Comparison of ENCODE assay signal across 9 cellular contexts in the genomic region with DNA sequence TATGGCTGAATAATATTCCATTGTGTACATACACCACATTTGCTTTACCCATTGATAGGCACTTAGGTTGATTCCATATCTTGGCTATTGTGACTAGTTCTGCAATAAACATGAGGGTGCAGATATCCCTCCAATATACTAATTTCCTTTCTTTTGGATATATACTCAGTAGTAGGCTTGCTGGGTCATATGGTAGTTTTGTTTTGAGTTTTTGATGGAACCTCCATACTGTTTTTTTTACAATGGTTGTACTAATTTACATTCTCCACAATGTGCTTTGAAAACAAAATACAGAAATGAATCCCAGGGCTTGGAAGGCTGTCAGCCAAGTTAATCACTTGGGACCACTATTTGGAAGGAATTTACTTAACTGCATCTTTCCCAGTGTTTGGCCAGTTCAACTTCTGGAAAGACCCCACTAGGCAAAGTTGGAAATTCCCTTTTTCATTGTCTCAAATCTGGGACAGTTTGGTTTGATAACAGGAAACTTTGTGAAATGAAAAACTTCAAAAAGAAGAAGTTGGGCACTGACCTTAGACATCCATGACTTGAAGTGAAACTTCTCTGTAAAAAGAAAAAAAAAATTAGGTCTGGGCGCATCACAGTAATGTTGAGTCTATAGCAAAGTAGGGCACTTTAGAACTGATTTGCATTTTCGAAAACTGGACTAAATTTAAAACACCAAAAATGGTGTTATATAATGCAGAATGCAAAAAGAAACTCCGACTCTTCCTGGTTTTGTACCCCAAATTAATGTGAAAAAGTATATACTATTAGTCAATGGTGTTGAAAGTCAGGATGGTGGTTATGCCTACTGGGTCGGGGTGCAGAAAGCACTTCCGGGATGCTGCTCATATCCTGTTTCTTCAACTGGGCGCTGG. TPM values are rescaled to one million over a fixed set of nuclear protein-coding genes. Genes with fewer than 3 reads are reported as not detected.
DNase-seq lines count a peak whose midpoint lies in the region; ATAC-seq and TF ChIP-seq lines count a peak whose summit lies in the region.
"Had no signal": no experiment of that assay in that cellular context is flagged by ENCODE, and none has a peak within 500 bp of the region (broad histone marks: within the 10 kb centered on the region; RNA-seq: fewer than 3 reads in every experiment).

No MANE protein-coding gene starts in this region.

- intact Hi-C loops in testis (cut with DNase I; ENCODE audit: low total_unique reads) = no loop called here

- peak; percentile 58 for DNase-seq in GM10266 (ENCODE audit: extremely low spot score)
- DNase-seq in effector memory CD8-positive, alpha-beta T cell = peak in 2 of 3 experiments; percentile 9 to 15
- no peak for DNase-seq in islet precursor cell
- no peak for DNase-seq in testis
- no peak for DNase-seq in stimulated activated CD4-positive, alpha-beta T cell treated with anti-CD3 and anti-CD28 coated beads, Interleukin-2, amount 100 ng/mL, for 48 hours
- DNase-seq in A172 (ENCODE audit: low spot score) = no peak

- H3K4me3 ChIP-seq in testis = no peak overlapping the region

- H3K27me3 ChIP-seq in testis = no peaks in the 10 kb centered on the region

- no peaks in the 10 kb centered on the region for H3K9me3 Mint-ChIP-seq in effector memory CD8-positive, alpha-beta T cell

- H3K27ac Mint-ChIP-seq in effector memory CD8-positive, alpha-beta T cell = peak overlapping the region; percentile 86 to 92
- H3K27ac Mint-ChIP-seq: activated naive CD8-positive, alpha-beta T cell had no signal

- TF ChIP-seq POLR2A in testis (IDR thresholded peaks at IDR 0.05) = no peak

- no peaks in the 10 kb centered on the region for H3K27me3 Mint-ChIP-seq in effector memory CD8-positive, alpha-beta T cell

- no peaks in the 10 kb centered on the region for H3K9me3 ChIP-seq in testis

- no peak for TF ChIP-seq CTCF in GM10266 (IDR thresholded peaks at IDR 0.05; ENCODE audit: control insufficient read depth, insufficient read depth, low read depth, missing control alignments)
- no peak for TF ChIP-seq CTCF in testis (IDR thresholded peaks at IDR 0.05)

- H3K36me3 Mint-ChIP-seq in effector memory CD8-positive, alpha-beta T cell (ENCODE audit: insufficient read depth) = peaks cover 16% of the 10 kb centered on the region
- H3K36me3 Mint-ChIP-seq: activated naive CD8-positive, alpha-beta T cell had no signal

- H3K27ac ChIP-seq in testis = peak overlapping the region in 1 of 2 donors; percentile 67

- H3K4me1 Mint-ChIP-seq in effector memory CD8-positive, alpha-beta T cell (ENCODE audit: low read depth in 2 of 2) = peaks cover 10 to 15% of the 10 kb centered on the region in 2 donors

- 71 to 85% methylated on average over 6 of the region's 6 CpGs for WGBS in testis, 2 donors

- H3K4me3 Mint-ChIP-seq in effector memory CD8-positive, alpha-beta T cell = peak overlapping the region; percentile 65 to 77
- H3K4me3 Mint-ChIP-seq: activated naive CD8-positive, alpha-beta T cell had no signal

- peaks cover 14% of the 10 kb centered on the region for H3K4me1 ChIP-seq in testis

- ATAC-seq in GM19452 (IDR thresholded peaks at IDR 0.05; ENCODE audit: unreplicated experiment) (peak; percentile 73), HG03457 (IDR thresholded peaks at IDR 0.05; ENCODE audit: unreplicated experiment) (peak; percentile 67)
- peak; percentile 86 for ATAC-seq in effector memory CD8-positive, alpha-beta T cell (replicated peaks)

- H3K36me3 ChIP-seq in testis (ENCODE audit: low read depth, missing control alignments) = no peaks in the 10 kb centered on the region

RNA-seq across cellular contexts. Expression of a gene that starts 6.0 kb away (rescaled TPM):
- total RNA-seq in testis = 10 to 100 TPM; 44.3 to 45.6 TPM
- 152 TPM for polyA plus RNA-seq in testis (ENCODE audit: insufficient read depth, low read depth, low replicate concordance)
- 52.8 and 58.4 TPM in 2 replicates for total RNA-seq in A172 (2014; rRNA removed; shearing (Covaris generic))

Comparison
In these comparisons a context has a peak if more than half of its experiments do, and no peak if none do; other contexts are left out.
1. DNase-seq: peak in GM10266 (single experiment) and effector memory CD8-positive, alpha-beta T cell (2 of 3); none in islet precursor cell (single experiment), testis (single experiment), stimulated activated CD4-positive, alpha-beta T cell treated with anti-CD3 and anti-CD28 coated beads, Interleukin-2, amount 100 ng/mL, for 48 hours (0 of 2) and A172 (single experiment).
2. Peak in every context shown above with its lines, with median percentiles within 50 percentile points of each other: ATAC-seq.